Comparison of ENCODE assay signal across 1 cellular context in genomic region chr1:50416553-50417453, GRCh38.
TF ChIP-seq lines count a peak whose summit lies in the region.

No MANE protein-coding gene starts in this region.

TF ChIP-seq in GM23338, 12 proteins besides CTCF, POLR2A, EP300 and RAD21 (continued from another document):
- TF ChIP-seq ZNF462 (CRISPR knock-in tag; IDR thresholded peaks at IDR 0.05) (no peak), JUNB (IDR thresholded peaks at IDR 0.05; ENCODE audit: unreplicated experiment) (no peak), STAT1 (IDR thresholded peaks at IDR 0.05; ENCODE audit: unreplicated experiment) (no peak), EZH2 (IDR thresholded peaks at IDR 0.05; ENCODE audit: low read depth, unreplicated experiment) (peak; percentile 97), POLR2AphosphoS5 (IDR thresholded peaks at IDR 0.05; ENCODE audit: low read depth) (no peak), ZNF331 (CRISPR knock-in tag; IDR thresholded peaks at IDR 0.05; ENCODE audit: low read depth) (no peak)
- TF ChIP-seq, protein P1, sequence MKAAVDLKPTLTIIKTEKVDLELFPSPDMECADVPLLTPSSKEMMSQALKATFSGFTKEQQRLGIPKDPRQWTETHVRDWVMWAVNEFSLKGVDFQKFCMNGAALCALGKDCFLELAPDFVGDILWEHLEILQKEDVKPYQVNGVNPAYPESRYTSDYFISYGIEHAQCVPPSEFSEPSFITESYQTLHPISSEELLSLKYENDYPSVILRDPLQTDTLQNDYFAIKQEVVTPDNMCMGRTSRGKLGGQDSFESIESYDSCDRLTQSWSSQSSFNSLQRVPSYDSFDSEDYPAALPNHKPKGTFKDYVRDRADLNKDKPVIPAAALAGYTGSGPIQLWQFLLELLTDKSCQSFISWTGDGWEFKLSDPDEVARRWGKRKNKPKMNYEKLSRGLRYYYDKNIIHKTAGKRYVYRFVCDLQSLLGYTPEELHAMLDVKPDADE (IDR thresholded peaks at IDR 0.05) = no peak
- TF ChIP-seq, protein P2, sequence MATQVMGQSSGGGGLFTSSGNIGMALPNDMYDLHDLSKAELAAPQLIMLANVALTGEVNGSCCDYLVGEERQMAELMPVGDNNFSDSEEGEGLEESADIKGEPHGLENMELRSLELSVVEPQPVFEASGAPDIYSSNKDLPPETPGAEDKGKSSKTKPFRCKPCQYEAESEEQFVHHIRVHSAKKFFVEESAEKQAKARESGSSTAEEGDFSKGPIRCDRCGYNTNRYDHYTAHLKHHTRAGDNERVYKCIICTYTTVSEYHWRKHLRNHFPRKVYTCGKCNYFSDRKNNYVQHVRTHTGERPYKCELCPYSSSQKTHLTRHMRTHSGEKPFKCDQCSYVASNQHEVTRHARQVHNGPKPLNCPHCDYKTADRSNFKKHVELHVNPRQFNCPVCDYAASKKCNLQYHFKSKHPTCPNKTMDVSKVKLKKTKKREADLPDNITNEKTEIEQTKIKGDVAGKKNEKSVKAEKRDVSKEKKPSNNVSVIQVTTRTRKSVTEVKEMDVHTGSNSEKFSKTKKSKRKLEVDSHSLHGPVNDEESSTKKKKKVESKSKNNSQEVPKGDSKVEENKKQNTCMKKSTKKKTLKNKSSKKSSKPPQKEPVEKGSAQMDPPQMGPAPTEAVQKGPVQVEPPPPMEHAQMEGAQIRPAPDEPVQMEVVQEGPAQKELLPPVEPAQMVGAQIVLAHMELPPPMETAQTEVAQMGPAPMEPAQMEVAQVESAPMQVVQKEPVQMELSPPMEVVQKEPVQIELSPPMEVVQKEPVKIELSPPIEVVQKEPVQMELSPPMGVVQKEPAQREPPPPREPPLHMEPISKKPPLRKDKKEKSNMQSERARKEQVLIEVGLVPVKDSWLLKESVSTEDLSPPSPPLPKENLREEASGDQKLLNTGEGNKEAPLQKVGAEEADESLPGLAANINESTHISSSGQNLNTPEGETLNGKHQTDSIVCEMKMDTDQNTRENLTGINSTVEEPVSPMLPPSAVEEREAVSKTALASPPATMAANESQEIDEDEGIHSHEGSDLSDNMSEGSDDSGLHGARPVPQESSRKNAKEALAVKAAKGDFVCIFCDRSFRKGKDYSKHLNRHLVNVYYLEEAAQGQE (IDR thresholded peaks at IDR 0.05; ENCODE audit: unreplicated experiment) = no peak
TF ChIP-seq in GM23338: peak in this region for 2.
